ENCODE assay signal across 13 cellular contexts in the genomic region with DNA sequence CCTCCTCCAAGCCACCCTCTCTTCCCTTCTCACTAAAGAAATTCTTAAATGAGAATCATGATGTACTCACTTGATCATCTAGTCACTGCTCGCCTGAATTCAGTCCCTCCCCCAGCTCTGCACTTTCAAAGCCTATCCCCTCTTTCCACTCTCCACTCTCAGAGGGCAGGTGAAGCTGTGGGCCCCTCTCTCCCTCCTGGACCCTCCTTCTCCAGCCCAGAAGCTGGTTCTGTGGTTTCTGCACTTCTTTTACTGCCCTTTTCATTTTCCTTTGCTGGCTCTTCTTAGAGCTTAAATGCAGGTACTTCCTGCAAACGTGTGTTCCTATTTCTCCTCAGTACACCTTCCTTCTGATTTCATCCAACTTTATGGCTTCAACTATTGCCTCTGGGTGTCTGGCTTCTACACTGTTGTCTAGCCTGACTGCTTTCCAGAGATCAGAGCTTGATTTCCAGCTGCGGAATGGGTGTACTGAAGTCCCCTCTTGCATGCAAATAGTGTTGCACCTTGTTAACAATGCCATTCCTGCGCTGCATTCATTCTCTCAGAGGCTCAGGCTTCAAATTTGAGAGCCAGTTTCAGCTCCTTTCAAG. TPM values are rescaled to one million over a fixed set of nuclear protein-coding genes. Genes with fewer than 3 reads are reported as not detected.
DNase-seq lines count a peak whose midpoint lies in the region; ATAC-seq and TF ChIP-seq lines count a peak whose summit lies in the region.
"Had no signal": no experiment of that assay in that cellular context is flagged by ENCODE, and none has a peak within 500 bp of the region (broad histone marks: within the 10 kb centered on the region; RNA-seq: fewer than 3 reads in every experiment).

No MANE protein-coding gene starts in this region.

- H3K9me3 ChIP-seq in Panc1 (ENCODE audit: control insufficient read depth, insufficient read depth, low read depth, low read length) (no peaks in the 10 kb centered on the region), iPS-15b (ENCODE audit: control insufficient read depth, insufficient read depth, low read length) (no peaks in the 10 kb centered on the region), uterus (no peaks in the 10 kb centered on the region)
- H3K9me3 ChIP-seq in CD4-positive, alpha-beta T cell (ENCODE audit: control insufficient read depth, low read length) = peaks cover 12% of the 10 kb centered on the region

- peak overlapping the region in 1 of 2 experiments; percentile 16; a peak in 1 of 4 replicates for H3K4me3 ChIP-seq in Panc1 (ENCODE audit: low read depth in 2 of 2, low read length in 2 of 2)
- H3K4me3 ChIP-seq in iPS-15b (ENCODE audit: low read depth, low read length) = peak overlapping the region; percentile 18
- no peak overlapping the region for H3K4me3 ChIP-seq in uterus

- H3K9me3 Mint-ChIP-seq in CD4-positive, alpha-beta T cell = peaks cover 7% of the 10 kb centered on the region

- no peaks in the 10 kb centered on the region for H3K36me3 Mint-ChIP-seq in CD4-positive, alpha-beta T cell (ENCODE audit: low read depth)

- H3K27ac Mint-ChIP-seq in CD4-positive, alpha-beta T cell = no peak overlapping the region
- H3K27ac Mint-ChIP-seq: stimulated activated memory B cell treated with anti-CD40 and anti-IgM and Interleukin-4, amounts not matched to agents 10 μg/mL and 1 μg/mL and 100 μg/mL, for 72 hours had no signal

- TF ChIP-seq CTCF in Panc1 (IDR thresholded peaks at IDR 0.05) (no peak), uterus (IDR thresholded peaks at IDR 0.05) (no peak)
- no peak for TF ChIP-seq CTCF in CD4-positive, alpha-beta T cell (IDR thresholded peaks at IDR 0.05)

- H3K9ac ChIP-seq in iPS-15b (ENCODE audit: low read depth, low read length) = no peak overlapping the region

- H3K27ac ChIP-seq in Panc1 (ENCODE audit: low read length) (peak overlapping the region; percentile 81), uterus (peak overlapping the region; percentile 53 to 62)
- H3K27ac ChIP-seq in CD4-positive, alpha-beta T cell (ENCODE audit: low read depth, low read length) = no peak overlapping the region

- BruUV-seq in Panc1 (replicated peaks; lab: Mats Ljungman, UMichigan) = no TSS peak

- POLR2A ChIA-PET in Panc1 (lab: Charles Lee) = interaction anchor here (1.1 to 1.2 kb wide), 2 partner anchors 10 to 43 kb away, joined by 3 read pairs; partner anchors contain the start of gene VAPA
- POLR2A ChIA-PET in CD4-positive, alpha-beta T cell (lab: Charles Lee) = no interaction called here

- H3K4me1 Mint-ChIP-seq in CD4-positive, alpha-beta T cell (ENCODE audit: low read depth) = no peaks in the 10 kb centered on the region

- H3K4me3 Mint-ChIP-seq in CD4-positive, alpha-beta T cell = no peak overlapping the region
- H3K4me3 Mint-ChIP-seq: stimulated activated memory B cell treated with anti-CD40 and anti-IgM and Interleukin-4, amounts not matched to agents 10 μg/mL and 1 μg/mL and 100 μg/mL, for 72 hours had no signal

- DNase-seq in NCI-H2227 treated with DMSO at 0.1 percent for 48 hours (lab: John Stamatoyannopoulos, UW) = peak; percentile 29
- no peak for DNase-seq in NCI-H2227 (lab: John Stamatoyannopoulos, UW; ENCODE audit: unreplicated experiment)
- DNase-seq in Panc1 (ENCODE audit: low read depth, low spot score) = no peak
- no peak for DNase-seq in uterus
- DNase-seq in iPS-NIHi7 (ENCODE audit: extremely low spot score) = no peak
- DNase-seq in CD4-positive, alpha-beta T cell = no peak
- no peak for DNase-seq in DMS153 treated with DMSO at 0.1 percent for 48 hours (lab: John Stamatoyannopoulos, UW; ENCODE audit: unreplicated experiment)
- DNase-seq: 8988T, aorta, DMS79, RPMI8226 had no signal

- CTCF ChIA-PET in Panc1 (lab: Charles Lee) = no interaction called here
- CTCF ChIA-PET in CD4-positive, alpha-beta T cell (lab: Charles Lee) = no interaction called here

- peaks cover 33% of the 10 kb centered on the region for H3K27me3 Mint-ChIP-seq in CD4-positive, alpha-beta T cell

- TF ChIP-seq POLR2A in uterus (IDR thresholded peaks at IDR 0.05) = no peak

- 0 out of 2 replicates have a peak, but pooled peaks have one; percentile 19 for ATAC-seq in Panc1
- ATAC-seq in CD4-positive, alpha-beta T cell (ENCODE audit: poor library complexity) = no peak

- in situ Hi-C loops in Panc1 (cut with HindIII; ENCODE audit: low pct_unique_long_range_greater_than_20kb, low sequenced_read_pairs) = no loop called here

- H3K4me1 ChIP-seq in Panc1 (ENCODE audit: control insufficient read depth, insufficient read depth, low read length) = peaks cover 27% of the 10 kb centered on the region
- peaks cover 16% of the 10 kb centered on the region for H3K4me1 ChIP-seq in iPS-15b (ENCODE audit: control insufficient read depth, insufficient read depth, low read length)
- H3K4me1 ChIP-seq in uterus = peaks cover 6 to 10% of the 10 kb centered on the region in 2 donors

- H3K36me3 ChIP-seq in Panc1 (ENCODE audit: control insufficient read depth, insufficient read depth, low read length) = no peaks in the 10 kb centered on the region
- H3K36me3 ChIP-seq in iPS-15b (ENCODE audit: control insufficient read depth, insufficient read depth, low read length) = no peaks in the 10 kb centered on the region
- no peaks in the 10 kb centered on the region for H3K36me3 ChIP-seq in uterus

- intact Hi-C loops in Panc1 (cut with micrococcal nuclease; ENCODE audit: unreplicated experiment) = no loop called here
- intact Hi-C loops in uterus (cut with DNase I; ENCODE audit: low total_unique reads) = no loop called here
- intact Hi-C loops in CD4-positive, alpha-beta T cell (cut with DNase I, micrococcal nuclease) = no loop called here

- H3K27me3 ChIP-seq in Panc1 (ENCODE audit: control insufficient read depth, insufficient read depth, low read length) (no peaks in the 10 kb centered on the region), iPS-15b (ENCODE audit: control insufficient read depth, insufficient read depth, low read length) (no peaks in the 10 kb centered on the region), uterus (no peaks in the 10 kb centered on the region)
- H3K27me3 ChIP-seq in CD4-positive, alpha-beta T cell (ENCODE audit: control insufficient read depth, insufficient read depth, low read length) = no peaks in the 10 kb centered on the region

RNA-seq across cellular contexts. Expression of gene TXNDC2, which starts 15.2 kb away (rescaled TPM):
- total RNA-seq in Panc1 (2021; ENCODE audit: unreplicated experiment) = 0.90 TPM
- 0.48 TPM for polyA plus RNA-seq in Panc1 (2012; ENCODE audit: insufficient read length)
- total RNA-seq in uterus = under 1 TPM in 2 of 4 donors, not detected in 2; 0.07 to 0.24 TPM
- total RNA-seq in CD4-positive, alpha-beta T cell = not detected
- polyA plus RNA-seq: aorta had no signal

RNA-seq across cellular contexts. Expression of gene VAPA, which starts 43.3 kb away (rescaled TPM):
- total RNA-seq in Panc1 (2021; ENCODE audit: unreplicated experiment) (228 TPM), uterus (100 to 1,000 TPM; 119 to 253 (median 226) TPM)
- 140 TPM for polyA plus RNA-seq in Panc1 (2012; ENCODE audit: insufficient read length)
- 100 to 1,000 TPM; 162 to 177 TPM for total RNA-seq in CD4-positive, alpha-beta T cell
